8 cellular contexts compared by ENCODE assay signal in genomic region chr2:222613715-222614331, GRCh38. TPM values are rescaled to one million over a fixed set of nuclear protein-coding genes. Genes with fewer than 3 reads are reported as not detected.
A peak's percentile ranks its signal among the peaks of the same experiment; 100 is the strongest.
DNase-seq lines count a peak whose midpoint lies in the region; ATAC-seq and TF ChIP-seq lines count a peak whose summit lies in the region.

No MANE protein-coding gene starts in this region.

- no peaks in the 10 kb centered on the region for H3K9me3 Mint-ChIP-seq in CD4-positive, alpha-beta T cell

- DNase-seq in CD4-positive, alpha-beta T cell: no peak
- DNase-seq in NCI-H2029 treated with DMSO at 0.1 percent for 48 hours (lab: John Stamatoyannopoulos, UW) (peak; percentile 66), WERI-Rb-1 (peak; percentile 16), left ventricle myocardium inferior (no peak), smooth muscle cell (lab: John Stamatoyannopoulos, UW; ENCODE audit: unreplicated experiment) (no peak)
- DNase-seq in effector CD4-positive, alpha-beta T cell: no peak

- no peak overlapping the region for H3K4me3 Mint-ChIP-seq in CD4-positive, alpha-beta T cell

- TF ChIP-seq CTCF in CD4-positive, alpha-beta T cell (IDR thresholded peaks at IDR 0.05): peak; percentile 40
- TF ChIP-seq CTCF in WERI-Rb-1 (IDR thresholded peaks at IDR 0.05; ENCODE audit: low read depth, low read length) (peak; percentile 71), left ventricle myocardium inferior (IDR thresholded peaks at IDR 0.05; ENCODE audit: borderline replicate concordance) (peak; percentile 81), smooth muscle cell (IDR thresholded peaks at IDR 0.05; ENCODE audit: borderline replicate concordance, insufficient read depth, poor library complexity, severe bottlenecking) (peak; percentile 74)

- H3K4me1 Mint-ChIP-seq in CD4-positive, alpha-beta T cell (ENCODE audit: low read depth): peaks cover 3% of the 10 kb centered on the region

- ATAC-seq in CD4-positive, alpha-beta T cell (ENCODE audit: poor library complexity): no peak
- ATAC-seq in GM18867 (IDR thresholded peaks at IDR 0.05; ENCODE audit: unreplicated experiment) (peak; percentile 90), HG02981 (IDR thresholded peaks at IDR 0.05; ENCODE audit: unreplicated experiment) (peak; percentile 91)

- H4K20me1 ChIP-seq in smooth muscle cell (ENCODE audit: low read depth): peaks cover 6% of the 10 kb centered on the region

- no peaks in the 10 kb centered on the region for H3K4me1 ChIP-seq in left ventricle myocardium inferior
- H3K4me1 ChIP-seq in smooth muscle cell (ENCODE audit: low read depth): no peaks in the 10 kb centered on the region

- WGBS in smooth muscle cell (ENCODE audit: low lambda C conversion rate): 58% methylated on average over 3 of the region's 3 CpGs

- peaks cover 82% of the 10 kb centered on the region for H3K36me3 Mint-ChIP-seq in CD4-positive, alpha-beta T cell (ENCODE audit: low read depth)

- no peak overlapping the region for H3K4me2 ChIP-seq in smooth muscle cell

- H3K27ac Mint-ChIP-seq in CD4-positive, alpha-beta T cell: no peak overlapping the region

- peaks cover 27% of the 10 kb centered on the region for H3K36me3 ChIP-seq in WERI-Rb-1
- H3K36me3 ChIP-seq in left ventricle myocardium inferior: peaks cover 50% of the 10 kb centered on the region
- peaks cover 15% of the 10 kb centered on the region for H3K36me3 ChIP-seq in smooth muscle cell (ENCODE audit: low read depth)

- no peaks in the 10 kb centered on the region for H3K9me3 ChIP-seq in CD4-positive, alpha-beta T cell (ENCODE audit: control insufficient read depth, low read length)
- H3K9me3 ChIP-seq in WERI-Rb-1 (ENCODE audit: severe bottlenecking): no peaks in the 10 kb centered on the region
- H3K9me3 ChIP-seq in left ventricle myocardium inferior (replicated peaks): no peaks in the 10 kb centered on the region
- no peaks in the 10 kb centered on the region for H3K9me3 ChIP-seq in smooth muscle cell (replicated peaks; ENCODE audit: low read depth)

- no peaks in the 10 kb centered on the region for H3K27me3 ChIP-seq in CD4-positive, alpha-beta T cell (ENCODE audit: control insufficient read depth, insufficient read depth, low read length)
- H3K27me3 ChIP-seq in WERI-Rb-1 (ENCODE audit: insufficient read depth, low read depth, severe bottlenecking) (no peaks in the 10 kb centered on the region), left ventricle myocardium inferior (ENCODE audit: low read depth) (no peaks in the 10 kb centered on the region), smooth muscle cell (ENCODE audit: low read depth) (no peaks in the 10 kb centered on the region)

- H3K79me2 ChIP-seq in smooth muscle cell (ENCODE audit: low read depth): no peaks in the 10 kb centered on the region

- intact Hi-C loops in CD4-positive, alpha-beta T cell (cut with DNase I, micrococcal nuclease): loop anchor here (2.0 to 10.0 kb wide), 4 partner anchors 295 to 559 kb away; no protein-coding TSS in a partner anchor
- intact Hi-C loops in left ventricle myocardium inferior (cut with micrococcal nuclease): loop anchor here (5.0 kb wide), 1 partner anchor 557 kb away; no protein-coding TSS in a partner anchor

- CTCF ChIA-PET in CD4-positive, alpha-beta T cell (lab: Charles Lee): no interaction called here

- H3K4me3 ChIP-seq in WERI-Rb-1 (ENCODE audit: low read depth, low read length) (no peak overlapping the region), left ventricle myocardium inferior (no peak overlapping the region), smooth muscle cell (no peak overlapping the region)

- no peaks in the 10 kb centered on the region for H3K27me3 Mint-ChIP-seq in CD4-positive, alpha-beta T cell

- no peak overlapping the region for H3K9ac ChIP-seq in smooth muscle cell (ENCODE audit: low read depth)

- no peaks in the 10 kb centered on the region for H3F3A ChIP-seq in smooth muscle cell (ENCODE audit: low read depth)

- POLR2A ChIA-PET in CD4-positive, alpha-beta T cell (lab: Charles Lee): interaction anchor here (1.0 kb wide), 1 partner anchor 21 kb away, joined by 4 read pairs; no protein-coding TSS in a partner anchor

- H2AFZ ChIP-seq in smooth muscle cell (ENCODE audit: low read depth): no peak overlapping the region

- H3K27ac ChIP-seq in CD4-positive, alpha-beta T cell (ENCODE audit: low read depth, low read length): no peak overlapping the region
- no peak overlapping the region for H3K27ac ChIP-seq in WERI-Rb-1
- H3K27ac ChIP-seq in left ventricle myocardium inferior (replicated peaks): no peak overlapping the region
- no peak overlapping the region for H3K27ac ChIP-seq in smooth muscle cell (ENCODE audit: low read depth)

RNA-seq across cellular contexts. Expression of gene FARSB, which starts 42.1 kb away (rescaled TPM):
- total RNA-seq in CD4-positive, alpha-beta T cell: 1 to 10 TPM; 7.8 to 8.7 TPM
- total RNA-seq in left ventricle myocardium inferior (19.3 TPM), smooth muscle cell (20.3 and 25.7 TPM in 2 replicates)
- 27.0 and 32.4 TPM in 2 replicates for polyA plus RNA-seq in smooth muscle cell

RNA-seq across cellular contexts. Expression of gene MOGAT1, which starts 57.6 kb away (rescaled TPM):
- total RNA-seq in CD4-positive, alpha-beta T cell: not detected
- 0.44 TPM for total RNA-seq in left ventricle myocardium inferior
- total RNA-seq in smooth muscle cell: not detected in 2 replicates
- polyA plus RNA-seq in smooth muscle cell: 0.25 TPM in 1 of 2 replicates, not detected in the other

Comparison
In these comparisons a context has a peak if more than half of its experiments do, and no peak if none do; other contexts are left out.
1. DNase-seq: peak in NCI-H2029 treated with DMSO at 0.1 percent for 48 hours (single experiment) and WERI-Rb-1 (single experiment); none in CD4-positive, alpha-beta T cell (0 of 10), left ventricle myocardium inferior (single experiment), smooth muscle cell (single experiment) and effector CD4-positive, alpha-beta T cell (single experiment).
2. Peak in every context shown above with its lines, with median percentiles within 50 percentile points of each other: CTCF ChIP-seq.